13 cellular contexts compared by ENCODE assay signal in genomic region chr2:64695656-64696310, GRCh38. TPM values are rescaled to one million over a fixed set of nuclear protein-coding genes. Genes with fewer than 3 reads are reported as not detected.
DNase-seq lines count a peak whose midpoint lies in the region; ATAC-seq, FAIRE-seq and TF ChIP-seq lines count a peak whose summit lies in the region.
"Had no signal": no experiment of that assay in that cellular context is flagged by ENCODE, and none has a peak within 500 bp of the region (broad histone marks: within the 10 kb centered on the region; RNA-seq: fewer than 3 reads in every experiment).

No MANE protein-coding gene starts in this region.

- H3K9me3 Mint-ChIP-seq in astrocyte (ENCODE audit: unreplicated experiment), result peaks cover 3% of the 10 kb centered on the region
- H3K9me3 Mint-ChIP-seq: activated T-helper 17 cell treated with anti-CD3 and anti-CD28 coated beads, Interleukin-2, amount 50 U/mL, for 72 hours had no signal

- no peak overlapping the region for H2AFZ ChIP-seq in astrocyte (ENCODE audit: low read depth, low read length)

- H3K27ac ChIP-seq in left ventricle myocardium inferior (replicated peaks), result peak overlapping the region; percentile 26
- H3K27ac ChIP-seq in astrocyte (ENCODE audit: low read depth, low read length), result no peak overlapping the region
- no peak overlapping the region for H3K27ac ChIP-seq in suprapubic skin

- H3K79me2 ChIP-seq in astrocyte (ENCODE audit: insufficient read depth, low read length), result no peaks in the 10 kb centered on the region

- 82% methylated on average over 1 of the region's 1 CpG for WGBS in suprapubic skin

- DNase-seq in left ventricle myocardium inferior, result no peak
- no peak for DNase-seq in Right ventricle myocardium inferior (ENCODE audit: missing footprints)
- DNase-seq in astrocyte (ENCODE audit: low read depth), result peak; percentile 56
- DNase-seq in glomerular endothelial cell (ENCODE audit: extremely low read depth, low read depth, low spot score), result peak; percentile 83
- DNase-seq in KBM-7, result no peak
- no peak for DNase-seq in activated gamma-delta T cell treated with Interleukin-2 at 50 U/mL for 16 hours
- no peak for DNase-seq in NCI-H2081 (lab: John Stamatoyannopoulos, UW)
- DNase-seq in suprapubic skin (ENCODE audit: low spot score in 2 of 2), result no peak
- DNase-seq: DND-41, mucosa of descending colon, T-cell had no signal

- no peak for TF ChIP-seq CTCF in left ventricle myocardium inferior (IDR thresholded peaks at IDR 0.05; ENCODE audit: borderline replicate concordance)
- TF ChIP-seq CTCF in astrocyte (IDR thresholded peaks at IDR 0.05; ENCODE audit: insufficient read depth, low read depth, low read length), result no peak
- TF ChIP-seq CTCF in suprapubic skin (IDR thresholded peaks at IDR 0.05), result no peak

- no peak overlapping the region for H3K4me2 ChIP-seq in astrocyte (ENCODE audit: low read length)

- intact Hi-C loops in left ventricle myocardium inferior (cut with micrococcal nuclease) (no loop called here), Right ventricle myocardium inferior (cut with DNase I) (no loop called here)

- no peaks in the 10 kb centered on the region for H3K27me3 ChIP-seq in left ventricle myocardium inferior (ENCODE audit: low read depth)
- H3K27me3 ChIP-seq in astrocyte (ENCODE audit: insufficient read depth, low read length), result no peaks in the 10 kb centered on the region
- no peaks in the 10 kb centered on the region for H3K27me3 ChIP-seq in suprapubic skin

- peak; percentile 45 for FAIRE-seq in astrocyte (lab: Jason Lieb, UNC)

- H3K27ac Mint-ChIP-seq in astrocyte (ENCODE audit: unreplicated experiment), result no peak overlapping the region
- H3K27ac Mint-ChIP-seq: activated T-helper 17 cell treated with anti-CD3 and anti-CD28 coated beads, Interleukin-2, amount 50 U/mL, for 72 hours; T-cell had no signal

- H3K9ac ChIP-seq in astrocyte (ENCODE audit: low read length), result no peak overlapping the region

- H3K36me3 ChIP-seq in left ventricle myocardium inferior (no peaks in the 10 kb centered on the region), astrocyte (ENCODE audit: insufficient read depth, low read length) (no peaks in the 10 kb centered on the region), suprapubic skin (no peaks in the 10 kb centered on the region)

- no peaks in the 10 kb centered on the region for H3K27me3 Mint-ChIP-seq in astrocyte (ENCODE audit: low read depth, unreplicated experiment)
- H3K27me3 Mint-ChIP-seq: activated T-helper 17 cell treated with anti-CD3 and anti-CD28 coated beads, Interleukin-2, amount 50 U/mL, for 72 hours; T-cell had no signal

- no peak for ATAC-seq in Right ventricle myocardium inferior
- ATAC-seq: activated T-helper 17 cell treated with anti-CD3 and anti-CD28 coated beads, Interleukin-2, amount 50 U/mL, for 72 hours; HCT116; mucosa of descending colon; T-cell had no signal

- peaks cover 46% of the 10 kb centered on the region for H3K4me1 Mint-ChIP-seq in astrocyte (ENCODE audit: low read depth, unreplicated experiment)

- peaks cover 4% of the 10 kb centered on the region for H3K36me3 Mint-ChIP-seq in astrocyte (ENCODE audit: low read depth, unreplicated experiment)

- no peak overlapping the region for H3K4me3 Mint-ChIP-seq in astrocyte (ENCODE audit: unreplicated experiment)
- H3K4me3 Mint-ChIP-seq: activated T-helper 17 cell treated with anti-CD3 and anti-CD28 coated beads, Interleukin-2, amount 50 U/mL, for 72 hours; T-cell had no signal

- H3K9me3 ChIP-seq in left ventricle myocardium inferior (replicated peaks) (no peaks in the 10 kb centered on the region), astrocyte (ENCODE audit: insufficient read depth, low read depth, low read length) (no peaks in the 10 kb centered on the region), suprapubic skin (no peaks in the 10 kb centered on the region)
- H3K9me3 ChIP-seq: mucosa of descending colon had no signal

- in situ Hi-C loops in KBM-7 (cut with MboI; ENCODE audit: low pct_unique_long_range_greater_than_20kb, low sequenced_read_pairs), result no loop called here

- no peak for TF ChIP-seq POLR2A in suprapubic skin (IDR thresholded peaks at IDR 0.05)

- H4K20me1 ChIP-seq in astrocyte (ENCODE audit: insufficient read depth, low read length), result no peaks in the 10 kb centered on the region

- H3K4me3 ChIP-seq in left ventricle myocardium inferior (no peak overlapping the region), astrocyte (ENCODE audit: insufficient read depth, low read depth, low read length) (no peak overlapping the region), suprapubic skin (no peak overlapping the region)
- H3K4me3 ChIP-seq: mucosa of descending colon had no signal

- H3K4me1 ChIP-seq in left ventricle myocardium inferior, result peaks cover 5% of the 10 kb centered on the region
- H3K4me1 ChIP-seq in astrocyte (ENCODE audit: insufficient read depth, low read length), result peaks cover 35% of the 10 kb centered on the region
- no peaks in the 10 kb centered on the region for H3K4me1 ChIP-seq in suprapubic skin

- TF ChIP-seq EP300 in suprapubic skin (IDR thresholded peaks at IDR 0.05), result no peak

RNA-seq across cellular contexts. Expression of gene SERTAD2, which starts 42.1 kb away (rescaled TPM):
- total RNA-seq in left ventricle myocardium inferior (14.5 TPM), Right ventricle myocardium inferior (13.6 TPM), astrocyte (39.9 and 42.2 TPM in 2 replicates), glomerular endothelial cell (11.9 and 15.6 TPM in 2 replicates), suprapubic skin (10 to 100 TPM; 23.7 to 36.4 (median 30.9) TPM)

Comparison
In these comparisons a context has a peak if more than half of its experiments do, and no peak if none do; other contexts are left out.
1. DNase-seq: peak in astrocyte (single experiment) and glomerular endothelial cell (single experiment); none in left ventricle myocardium inferior (single experiment), Right ventricle myocardium inferior (single experiment), KBM-7 (single experiment), activated gamma-delta T cell treated with Interleukin-2 at 50 U/mL for 16 hours (single experiment), NCI-H2081 (0 of 2) and suprapubic skin (0 of 2).